ENCODE assay signal across 15 cellular contexts in the genomic region with DNA sequence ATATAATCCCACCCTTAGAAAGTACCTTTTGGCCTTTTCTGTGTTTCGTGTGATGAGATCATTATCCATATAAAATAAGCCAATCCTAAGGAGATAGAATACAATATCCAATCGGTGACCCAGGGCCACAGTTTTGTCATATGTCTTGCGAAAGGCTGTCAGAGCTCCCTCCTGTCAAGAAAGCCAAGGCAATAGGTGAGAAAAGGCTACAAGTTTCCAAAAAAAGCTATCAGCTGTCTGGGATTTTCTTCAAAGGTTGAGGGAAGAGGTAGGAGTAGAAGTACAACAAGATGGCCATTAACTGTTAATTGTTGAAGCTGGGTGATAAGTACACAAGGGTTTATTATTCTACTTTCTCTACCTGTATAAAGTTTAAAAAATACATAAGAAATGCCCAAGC. TPM values are rescaled to one million over a fixed set of nuclear protein-coding genes. Genes with fewer than 3 reads are reported as not detected.
DNase-seq lines count a peak whose midpoint lies in the region; ATAC-seq and TF ChIP-seq lines count a peak whose summit lies in the region.
"Had no signal": no experiment of that assay in that cellular context is flagged by ENCODE, and none has a peak within 500 bp of the region (broad histone marks: within the 10 kb centered on the region; RNA-seq: fewer than 3 reads in every experiment).

No MANE protein-coding gene starts in this region.

- H3K27ac Mint-ChIP-seq in activated T-cell treated with anti-CD3 and anti-CD28 coated beads, Interleukin-2, amount 50 U/mL, for 24 hours, result peak overlapping the region; percentile 64
- peak overlapping the region; percentile 64 for H3K27ac Mint-ChIP-seq in activated naive CD8-positive, alpha-beta T cell treated with anti-CD3 and anti-CD28 coated beads, Interleukin-2, amount 50 U/mL, for 24 hours
- no peak overlapping the region for H3K27ac Mint-ChIP-seq in neural crest cell (ENCODE audit: unreplicated experiment)
- H3K27ac Mint-ChIP-seq: IgD-negative memory B cell had no signal

- TF ChIP-seq CTCF in Loucy (conservative IDR thresholded peaks at IDR 0.05; ENCODE audit: low read length) (no peak), neural crest cell (conservative IDR thresholded peaks at IDR 0.05) (no peak)

- H3K4me2 ChIP-seq in Loucy (ENCODE audit: low read depth, low read length, poor library complexity, severe bottlenecking), result peak overlapping the region; percentile 99

- no peaks in the 10 kb centered on the region for H3F3A ChIP-seq in Loucy (ENCODE audit: low read depth)

- no peaks in the 10 kb centered on the region for H3K9me3 ChIP-seq in Loucy (ENCODE audit: insufficient read depth, low read depth, low read length)

- H3K9me3 Mint-ChIP-seq in activated T-cell treated with anti-CD3 and anti-CD28 coated beads, Interleukin-2, amount 50 U/mL, for 24 hours, result no peaks in the 10 kb centered on the region
- H3K9me3 Mint-ChIP-seq in activated naive CD8-positive, alpha-beta T cell treated with anti-CD3 and anti-CD28 coated beads, Interleukin-2, amount 50 U/mL, for 24 hours, result no peaks in the 10 kb centered on the region
- H3K9me3 Mint-ChIP-seq in neural crest cell, result no peaks in the 10 kb centered on the region
- H3K9me3 Mint-ChIP-seq: IgD-negative memory B cell had no signal

- no peak for DNase-seq in activated T-cell treated with anti-CD3 and anti-CD28 coated beads, Interleukin-2, amount 50 U/mL, for 24 hours
- no peak for DNase-seq in activated T-cell treated with anti-CD3 and anti-CD28 coated beads, Interleukin-2, amount 50 U/mL, for 1 hour
- DNase-seq in activated naive CD8-positive, alpha-beta T cell treated with anti-CD3 and anti-CD28 coated beads, Interleukin-2, amount 50 U/mL, for 24 hours, result no peak
- DNase-seq in neural crest cell (ENCODE audit: low read depth, low spot score) (no peak), H7 (no peak), NCI-H2227 (lab: John Stamatoyannopoulos, UW; ENCODE audit: unreplicated experiment) (no peak)
- DNase-seq: DMS79, GDM1, GM23248, NCI-H1092, NCI-H2107, PC-3 had no signal

- H3K4me1 Mint-ChIP-seq in activated T-cell treated with anti-CD3 and anti-CD28 coated beads, Interleukin-2, amount 50 U/mL, for 24 hours (ENCODE audit: low read depth), result peaks cover 46% of the 10 kb centered on the region
- peaks cover 38% of the 10 kb centered on the region for H3K4me1 Mint-ChIP-seq in activated naive CD8-positive, alpha-beta T cell treated with anti-CD3 and anti-CD28 coated beads, Interleukin-2, amount 50 U/mL, for 24 hours
- H3K4me1 Mint-ChIP-seq in neural crest cell, result peaks cover 21% of the 10 kb centered on the region

- no peak overlapping the region for H2AFZ ChIP-seq in Loucy (ENCODE audit: low read length)
- H2AFZ ChIP-seq: GM23248 had no signal

- no peak overlapping the region for H3K4me3 Mint-ChIP-seq in activated T-cell treated with anti-CD3 and anti-CD28 coated beads, Interleukin-2, amount 50 U/mL, for 24 hours
- H3K4me3 Mint-ChIP-seq in activated naive CD8-positive, alpha-beta T cell treated with anti-CD3 and anti-CD28 coated beads, Interleukin-2, amount 50 U/mL, for 24 hours, result no peak overlapping the region
- H3K4me3 Mint-ChIP-seq in neural crest cell, result peak overlapping the region; percentile 54
- H3K4me3 Mint-ChIP-seq: IgD-negative memory B cell had no signal

- no peaks in the 10 kb centered on the region for H3K9me2 ChIP-seq in Loucy (replicated peaks; ENCODE audit: low read depth, low read length)

- no peaks in the 10 kb centered on the region for H3K27me3 ChIP-seq in Loucy (ENCODE audit: insufficient read depth, low read length, poor library complexity, severe bottlenecking)
- H3K27me3 ChIP-seq in H7 (ENCODE audit: control insufficient read depth, insufficient read depth, low read length), result no peaks in the 10 kb centered on the region

- peaks cover 23% of the 10 kb centered on the region for H3K4me1 ChIP-seq in Loucy (ENCODE audit: insufficient read depth, low read length, poor library complexity, severe bottlenecking)

- H3K36me3 Mint-ChIP-seq in activated T-cell treated with anti-CD3 and anti-CD28 coated beads, Interleukin-2, amount 50 U/mL, for 24 hours (ENCODE audit: low read depth), result peaks cover 71% of the 10 kb centered on the region
- H3K36me3 Mint-ChIP-seq in activated naive CD8-positive, alpha-beta T cell treated with anti-CD3 and anti-CD28 coated beads, Interleukin-2, amount 50 U/mL, for 24 hours (ENCODE audit: low read depth), result peaks cover 61% of the 10 kb centered on the region
- peaks cover 13% of the 10 kb centered on the region for H3K36me3 Mint-ChIP-seq in neural crest cell (ENCODE audit: low read depth)

- no peaks in the 10 kb centered on the region for H3K27me3 Mint-ChIP-seq in activated T-cell treated with anti-CD3 and anti-CD28 coated beads, Interleukin-2, amount 50 U/mL, for 24 hours
- H3K27me3 Mint-ChIP-seq in activated naive CD8-positive, alpha-beta T cell treated with anti-CD3 and anti-CD28 coated beads, Interleukin-2, amount 50 U/mL, for 24 hours, result no peaks in the 10 kb centered on the region
- no peaks in the 10 kb centered on the region for H3K27me3 Mint-ChIP-seq in neural crest cell (ENCODE audit: low read depth)
- H3K27me3 Mint-ChIP-seq: IgD-negative memory B cell had no signal

- H3K4me3 ChIP-seq in Loucy (ENCODE audit: low read length, poor library complexity, severe bottlenecking), result no peak overlapping the region
- H3K4me3 ChIP-seq in H7 (ENCODE audit: insufficient read depth, low read depth, low read length), result no peak overlapping the region
- H3K4me3 ChIP-seq: GM23248 had no signal

- H3K36me3 ChIP-seq in Loucy (ENCODE audit: insufficient read depth, low read length) (peaks cover 43% of the 10 kb centered on the region; the same call in 1 of the 2 replicates), H7 (replicated peaks; ENCODE audit: control insufficient read depth, insufficient read depth, low read length) (peaks cover 7% of the 10 kb centered on the region)

- H4K20me1 ChIP-seq in Loucy (ENCODE audit: insufficient read depth, low read length, poor library complexity, severe bottlenecking), result peaks cover 31% of the 10 kb centered on the region

- H3K9ac ChIP-seq in Loucy (ENCODE audit: low read depth, low read length, poor library complexity, severe bottlenecking), result no peak overlapping the region
- H3K9ac ChIP-seq: GM23248 had no signal

- peaks cover 32% of the 10 kb centered on the region for H3K79me2 ChIP-seq in Loucy (ENCODE audit: insufficient read depth, low read length)

- ATAC-seq in activated naive CD8-positive, alpha-beta T cell treated with anti-CD3 and anti-CD28 coated beads, Interleukin-2, amount 50 U/mL, for 24 hours, result no peak
- ATAC-seq in GM19455 (IDR thresholded peaks at IDR 0.05; ENCODE audit: unreplicated experiment), result no peak
- ATAC-seq: PC-3 had no signal

RNA-seq across cellular contexts. Expression of gene PSMD6, which starts 4.0 kb away (rescaled TPM):
- total RNA-seq in neural crest cell, result 103 and 104 TPM in 2 replicates
- total RNA-seq in H7 (2014; rRNA removed; shearing (Covaris generic)), result 144 and 169 TPM in 2 replicates
